Comparison of ENCODE assay signal across 21 cellular contexts in the genomic region with DNA sequence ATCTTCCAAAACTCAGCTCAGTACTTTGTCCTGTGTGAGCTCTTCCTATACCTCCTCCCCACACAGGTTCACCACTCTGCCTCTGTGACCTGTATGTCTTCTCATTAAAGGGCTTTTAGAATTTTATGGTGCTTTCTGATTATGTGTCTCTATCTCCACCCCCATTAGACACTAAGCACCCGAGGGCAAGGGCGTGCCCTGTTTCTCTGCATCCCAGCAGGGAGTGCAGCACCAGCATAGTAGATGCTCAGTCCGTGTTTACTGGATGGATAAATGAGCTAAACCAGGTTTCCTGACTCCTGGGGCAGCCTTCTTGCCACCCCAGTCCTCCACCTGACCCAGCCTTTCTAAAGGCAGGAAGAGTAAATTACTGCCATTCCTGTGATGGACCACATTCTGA.
A peak's percentile ranks its signal among the peaks of the same experiment; 100 is the strongest.
DNase-seq lines count a peak whose midpoint lies in the region; ATAC-seq and TF ChIP-seq lines count a peak whose summit lies in the region.
"Had no signal": no experiment of that assay in that cellular context is flagged by ENCODE, and none has a peak within 500 bp of the region (broad histone marks: within the 10 kb centered on the region; RNA-seq: fewer than 3 reads in every experiment).

No MANE protein-coding gene starts in this region.

- H2AFZ ChIP-seq in PC-9 = no peak overlapping the region
- H2AFZ ChIP-seq: GM23248 had no signal

- no peaks in the 10 kb centered on the region for H3K9me3 ChIP-seq in ascending aorta
- H3K9me3 ChIP-seq in PC-9 (ENCODE audit: insufficient read depth, low read depth) = no peaks in the 10 kb centered on the region
- H3K9me3 ChIP-seq: HAP-1, SJSA1 had no signal

- peaks cover 13 to 45% of the 10 kb centered on the region in 2 donors for H3K4me1 ChIP-seq in ascending aorta
- H3K4me1 ChIP-seq in rectal smooth muscle tissue (ENCODE audit: control insufficient read depth, insufficient read depth, low read length) = peaks cover 42% of the 10 kb centered on the region
- no peaks in the 10 kb centered on the region for H3K4me1 ChIP-seq in PC-9 (replicated peaks; ENCODE audit: insufficient read depth)
- H3K4me1 ChIP-seq: HAP-1 had no signal

- intact Hi-C loops in ascending aorta (cut with DNase I) (loop anchor here (5.0 to 10.0 kb wide), 2 partner anchors 52 to 84 kb away; no protein-coding TSS in a partner anchor), PC-9 (cut with micrococcal nuclease; ENCODE audit: unreplicated experiment) (no loop called here)

- H3K27me3 ChIP-seq in ascending aorta = no peaks in the 10 kb centered on the region
- no peaks in the 10 kb centered on the region for H3K27me3 ChIP-seq in rectal smooth muscle tissue (ENCODE audit: control insufficient read depth, insufficient read depth, low read length)
- H3K27me3 ChIP-seq in PC-9 (ENCODE audit: insufficient read depth, low read depth) = peaks cover 91% of the 10 kb centered on the region
- H3K27me3 ChIP-seq: SJSA1 had no signal

- ATAC-seq in GM19035 (IDR thresholded peaks at IDR 0.05; ENCODE audit: unreplicated experiment) = no peak

- no peaks in the 10 kb centered on the region for H3F3A ChIP-seq in PC-9 (ENCODE audit: insufficient read depth, low read depth)

- no peak overlapping the region for H3K9ac ChIP-seq in rectal smooth muscle tissue (ENCODE audit: low read length)
- H3K9ac ChIP-seq: GM23248 had no signal

- CTCF ChIA-PET in PC-9 (lab: Charles Lee) = no interaction called here

- H3K27ac ChIP-seq in ascending aorta (peak overlapping the region; percentile 84 to 91), rectal smooth muscle tissue (ENCODE audit: low read depth, low read length) (peak overlapping the region; percentile 88), PC-9 (no peak overlapping the region)
- H3K27ac ChIP-seq: C4-2B, SJSA1 had no signal

- TF ChIP-seq CTCF in ascending aorta (IDR thresholded peaks at IDR 0.05) (no peak), PC-9 (conservative IDR thresholded peaks at IDR 0.05) (no peak)

- H3K36me3 ChIP-seq in ascending aorta (no peaks in the 10 kb centered on the region), rectal smooth muscle tissue (ENCODE audit: control insufficient read depth, insufficient read depth, low read length) (no peaks in the 10 kb centered on the region), PC-9 (ENCODE audit: low read depth) (no peaks in the 10 kb centered on the region)
- H3K36me3 ChIP-seq: HAP-1, SJSA1 had no signal

- no peaks in the 10 kb centered on the region for H3K79me2 ChIP-seq in PC-9 (ENCODE audit: low read depth)

- no peaks in the 10 kb centered on the region for H3K9me2 ChIP-seq in PC-9 (ENCODE audit: insufficient read depth)

- no peak overlapping the region for H3K4me2 ChIP-seq in PC-9

- POLR2A ChIA-PET in PC-9 (lab: Charles Lee; ENCODE audit: unreplicated experiment) = interaction anchor here (0.7 kb wide), 1 partner anchor 96 kb away, joined by 6 read pairs; no protein-coding TSS in a partner anchor

- no TSS peak for BruUV-seq in PC-9 (replicated peaks; lab: Mats Ljungman, UMichigan)

- H4K20me1 ChIP-seq in PC-9 (ENCODE audit: insufficient read depth) = no peaks in the 10 kb centered on the region

- DNase-seq in activated effector memory CD4-positive, alpha-beta T cell treated with anti-CD3 and anti-CD28 coated beads, Interleukin-2, amount 50 U/mL, for 16 hours = peak; percentile 53
- DNase-seq in activated effector memory CD4-positive, alpha-beta T cell treated with Interleukin-2 at 50 U/mL for 16 hours = no peak
- DNase-seq in ascending aorta (ENCODE audit: low spot score in 2 of 2) = peak in 1 of 2 donors; percentile 53
- no peak for DNase-seq in HuH-7 (ENCODE audit: low spot score)
- DNase-seq in SIG-M5 (lab: John Stamatoyannopoulos, UW) = no peak
- DNase-seq in PC-9 = no peak
- DNase-seq: CD8-positive, alpha-beta memory T cell; DMS79; KG1; NCI-H1092; NCI-H146; NCI-H2029; NCI-H345; NCI-H524; NK-92 treated with Interleukin-12 subunit alpha and Interleukin-12 subunit beta, amount 100 ng/mL, for 24 hours had no signal

- H3K4me3 ChIP-seq in ascending aorta (no peak overlapping the region), rectal smooth muscle tissue (ENCODE audit: low read length) (no peak overlapping the region), PC-9 (no peak overlapping the region)
- H3K4me3 ChIP-seq: GM23248, HAP-1, SJSA1 had no signal
